ENCODE assay signal across 15 cellular contexts in the genomic region with DNA sequence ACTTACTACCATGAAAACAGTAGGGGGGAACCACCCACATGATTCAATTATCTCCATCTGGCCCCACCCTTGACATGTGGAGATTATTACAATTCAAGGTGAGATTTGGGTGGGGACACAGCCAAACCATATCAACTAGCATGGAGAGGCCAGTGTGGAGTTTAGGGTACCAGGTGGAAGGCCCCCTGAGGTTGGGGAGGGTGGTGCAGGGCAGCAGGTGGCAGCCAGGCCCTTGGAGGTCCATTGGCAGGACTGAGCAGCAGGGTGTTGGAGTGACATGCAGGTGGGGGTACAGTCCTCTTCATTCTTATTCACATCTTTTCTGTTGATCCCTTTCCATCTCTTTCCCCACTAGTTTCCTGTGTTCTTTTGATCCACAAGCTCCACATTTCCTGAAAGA. TPM values are rescaled to one million over a fixed set of nuclear protein-coding genes. Genes with fewer than 3 reads are reported as not detected.
DNase-seq lines count a peak whose midpoint lies in the region; ATAC-seq and TF ChIP-seq lines count a peak whose summit lies in the region.
"Had no signal": no experiment of that assay in that cellular context is flagged by ENCODE, and none has a peak within 500 bp of the region (broad histone marks: within the 10 kb centered on the region; RNA-seq: fewer than 3 reads in every experiment).

No MANE protein-coding gene starts in this region.

- no peaks in the 10 kb centered on the region for H3K4me1 Mint-ChIP-seq in osteocyte (ENCODE audit: unreplicated experiment)
- H3K4me1 Mint-ChIP-seq: B cell; CD4-positive, alpha-beta memory T cell had no signal

- H3K4me1 ChIP-seq in BLaER1 = peaks cover 51% of the 10 kb centered on the region
- H3K4me1 ChIP-seq in RWPE2 (ENCODE audit: insufficient read depth, poor library complexity, severe bottlenecking) = no peaks in the 10 kb centered on the region
- H3K4me1 ChIP-seq: HAP-1 had no signal

- H3K4me2 ChIP-seq in BLaER1 = peak overlapping the region; percentile 10; the same call in 1 of the 2 replicates

- H4K20me1 ChIP-seq in BLaER1 = peaks cover 100% of the 10 kb centered on the region

- no peak overlapping the region for H3K27ac Mint-ChIP-seq in osteocyte (ENCODE audit: unreplicated experiment)
- H3K27ac Mint-ChIP-seq: B cell, HFFc6 had no signal

- no peak overlapping the region for H3K9ac ChIP-seq in BLaER1

- H3K9me3 ChIP-seq in BLaER1 = peaks cover 63% of the 10 kb centered on the region
- H3K9me3 ChIP-seq in RWPE2 (ENCODE audit: severe bottlenecking) = no peaks in the 10 kb centered on the region
- H3K9me3 ChIP-seq: HAP-1 had no signal

- peaks cover 88% of the 10 kb centered on the region for H3K36me3 ChIP-seq in BLaER1
- H3K36me3 ChIP-seq in RWPE2 (ENCODE audit: low read depth) = no peaks in the 10 kb centered on the region
- H3K36me3 ChIP-seq: HAP-1 had no signal

- DNase-seq in RWPE2 (ENCODE audit: low spot score) (peak; percentile 61), ecto neural progenitor cell (ENCODE audit: low spot score) (peak; percentile 12), osteocyte (ENCODE audit: extremely low spot score, unreplicated experiment) (peak; percentile 62)
- DNase-seq: CD4-positive, alpha-beta memory T cell; DMS79; HFFc6 had no signal

- TF ChIP-seq CTCF in RWPE2 (IDR thresholded peaks at IDR 0.05; ENCODE audit: poor library complexity, severe bottlenecking) = no peak
- TF ChIP-seq CTCF in osteocyte (IDR thresholded peaks at IDR 0.05) = no peak

- H3K27me3 Mint-ChIP-seq in osteocyte (ENCODE audit: unreplicated experiment) = no peaks in the 10 kb centered on the region
- H3K27me3 Mint-ChIP-seq: B cell had no signal

- ATAC-seq in RWPE2 (ENCODE audit: low read depth) = no peak
- no peak for ATAC-seq in GM19324 (IDR thresholded peaks at IDR 0.05; ENCODE audit: low FRiP score, unreplicated experiment)
- no peak for ATAC-seq in HG02840 (IDR thresholded peaks at IDR 0.05; ENCODE audit: low FRiP score, unreplicated experiment)
- no peak for ATAC-seq in GM19328 (IDR thresholded peaks at IDR 0.05; ENCODE audit: unreplicated experiment)
- ATAC-seq: GM12878 had no signal

- H3K36me3 Mint-ChIP-seq in osteocyte (ENCODE audit: unreplicated experiment) = no peaks in the 10 kb centered on the region
- H3K36me3 Mint-ChIP-seq: CD4-positive, alpha-beta memory T cell had no signal

- H3K4me3 Mint-ChIP-seq in osteocyte (ENCODE audit: unreplicated experiment) = no peak overlapping the region
- H3K4me3 Mint-ChIP-seq: B cell; CD4-positive, alpha-beta memory T cell; HFFc6 had no signal

- H3K27me3 ChIP-seq in BLaER1 = no peaks in the 10 kb centered on the region
- H3K27me3 ChIP-seq in RWPE2 (ENCODE audit: insufficient read depth, poor library complexity, severe bottlenecking) = peaks cover 70% of the 10 kb centered on the region

- H3K4me3 ChIP-seq in BLaER1 = no peak overlapping the region
- H3K4me3 ChIP-seq in RWPE2 (ENCODE audit: severe bottlenecking) = no peak overlapping the region
- H3K4me3 ChIP-seq: GM12878, HAP-1 had no signal

- H3K9me3 Mint-ChIP-seq in osteocyte (ENCODE audit: unreplicated experiment) = peaks cover 7% of the 10 kb centered on the region

- no peak overlapping the region for H3K27ac ChIP-seq in BLaER1
- H3K27ac ChIP-seq in RWPE2 (ENCODE audit: poor library complexity, severe bottlenecking) = no peak overlapping the region
- H3K27ac ChIP-seq: C4-2B had no signal

RNA-seq across cellular contexts. Expression of gene PHACTR3, which starts 42.9 kb away (rescaled TPM):
- total RNA-seq in osteocyte = not detected in 2 replicates
- total RNA-seq: B cell; CD4-positive, alpha-beta memory T cell; G401; HFFc6 had no signal

Comparison
In these comparisons a context has a peak if more than half of its experiments do, and no peak if none do; other contexts are left out.
1. DNase-seq: peak in every context shown above with its lines; median percentile 62 in osteocyte; 61 in RWPE2; 12 in ecto neural progenitor cell.